In genomic region chr10:3785251-3785848, GRCh38 we compare ENCODE assay signal across 1 cellular context.
A peak's percentile ranks its signal among the peaks of the same experiment; 100 is the strongest.
TF ChIP-seq lines count a peak whose summit lies in the region.

No MANE protein-coding gene starts in this region.

TF ChIP-seq in HepG2, 621 proteins besides CTCF, POLR2A, EP300 and RAD21 (continued from another document and continues in another):
- TF ChIP-seq HNRNPK (IDR thresholded peaks at IDR 0.05; ENCODE audit: low read depth, low read length, poor library complexity, severe bottlenecking) (peak; percentile 92), ARNT (IDR thresholded peaks at IDR 0.05) (no peak), ZNF180 (CRISPR knock-in tag; IDR thresholded peaks at IDR 0.05; ENCODE audit: borderline replicate concordance, low read depth) (no peak), KDM3A (CRISPR knock-in tag; IDR thresholded peaks at IDR 0.05; ENCODE audit: low read depth) (0 out of 2 replicates have a peak, but pooled peaks have one; percentile 6), PAF1 (CRISPR knock-in tag; IDR thresholded peaks at IDR 0.05) (no peak), LCORL (IDR thresholded peaks at IDR 0.05) (no peak), LCORL (CRISPR knock-in tag; IDR thresholded peaks at IDR 0.05) (no peak), ZNF367 (CRISPR knock-in tag; IDR thresholded peaks at IDR 0.05; ENCODE audit: borderline replicate concordance) (peak; percentile 61; the same call in 1 of the 2 replicates), THAP11 (CRISPR knock-in tag; IDR thresholded peaks at IDR 0.05) (peak; percentile 50), KDM1A (CRISPR knock-in tag; IDR thresholded peaks at IDR 0.05) (no peak), TARDBP (CRISPR knock-in tag; IDR thresholded peaks at IDR 0.05) (0 out of 2 replicates have a peak, but pooled peaks have one; percentile 12), ZNF10 (CRISPR knock-in tag; IDR thresholded peaks at IDR 0.05; ENCODE audit: borderline replicate concordance, low read depth) (no peak), ZNF331 (CRISPR knock-in tag; IDR thresholded peaks at IDR 0.05) (0 out of 2 replicates have a peak, but pooled peaks have one; percentile 11), NAIF1 (CRISPR knock-in tag; IDR thresholded peaks at IDR 0.05; ENCODE audit: borderline replicate concordance) (no peak; the same call in 1 of the 2 replicates), ATF2 (CRISPR knock-in tag; IDR thresholded peaks at IDR 0.05) (peak; percentile 100), ZIK1 (CRISPR knock-in tag; IDR thresholded peaks at IDR 0.05; ENCODE audit: borderline replicate concordance, low read depth) (no peak), JUN (CRISPR knock-in tag; IDR thresholded peaks at IDR 0.05) (peak; percentile 58; the same call in 1 of the 2 replicates), RBFOX2 (IDR thresholded peaks at IDR 0.05; ENCODE audit: low read depth, low read length) (peak; percentile 99), PTBP1 (IDR thresholded peaks at IDR 0.05; ENCODE audit: low read depth, low read length, poor library complexity, severe bottlenecking) (no peak), ZNF230 (CRISPR knock-in tag; IDR thresholded peaks at IDR 0.05) (peak; percentile 68), SOX13 (IDR thresholded peaks at IDR 0.05) (no peak), SOX13 (CRISPR knock-in tag; conservative IDR thresholded peaks at IDR 0.05 in 1 of 2, IDR thresholded peaks at IDR 0.05 in 1 of 2) (peak in 1 of 2 experiments; percentile 32; a peak in 2 of 4 replicates), CREB3 (CRISPR knock-in tag; IDR thresholded peaks at IDR 0.05) (0 out of 2 replicates have a peak, but pooled peaks have one; percentile 35), FLYWCH1 (CRISPR knock-in tag; IDR thresholded peaks at IDR 0.05) (no peak), POLR2AphosphoS5 (IDR thresholded peaks at IDR 0.05; ENCODE audit: low read depth, low read length) (peak; percentile 86), E2F2 (CRISPR knock-in tag; IDR thresholded peaks at IDR 0.05; ENCODE audit: borderline replicate concordance) (peak; percentile 77; the same call in 1 of the 2 replicates), ZNF713 (CRISPR knock-in tag; IDR thresholded peaks at IDR 0.05) (peak; percentile 82; the same call in 1 of the 2 replicates), MEIS1 (CRISPR knock-in tag; IDR thresholded peaks at IDR 0.05; ENCODE audit: borderline replicate concordance) (0 out of 2 replicates have a peak, but pooled peaks have one; percentile 16), CEBPG (CRISPR knock-in tag; IDR thresholded peaks at IDR 0.05) (peak; percentile 5; the same call in 1 of the 2 replicates), ZBTB7A (CRISPR knock-in tag; IDR thresholded peaks at IDR 0.05) (0 out of 2 replicates have a peak, but pooled peaks have one; percentile 17), HOXA5 (CRISPR knock-in tag; IDR thresholded peaks at IDR 0.05) (peak; percentile 78), ETV5 (CRISPR knock-in tag; IDR thresholded peaks at IDR 0.05; ENCODE audit: borderline replicate concordance) (no peak; the same call in 1 of the 2 replicates), PHF21A (CRISPR knock-in tag; IDR thresholded peaks at IDR 0.05) (no peak), SP2 (CRISPR knock-in tag; IDR thresholded peaks at IDR 0.05) (peak; percentile 81), ZNF513 (CRISPR knock-in tag; conservative IDR thresholded peaks at IDR 0.05) (peak; percentile 7; the same call in 1 of the 2 replicates), ATF7-NPFF (CRISPR knock-in tag; IDR thresholded peaks at IDR 0.05; ENCODE audit: low read depth) (no peak), ZNF430 (CRISPR knock-in tag; IDR thresholded peaks at IDR 0.05) (peak; percentile 39; the same call in 1 of the 2 replicates), RFXANK (CRISPR knock-in tag; IDR thresholded peaks at IDR 0.05) (no peak), NR2C2 (CRISPR knock-in tag; IDR thresholded peaks at IDR 0.05; ENCODE audit: borderline replicate concordance) (peak; percentile 48), ZNF891 (CRISPR knock-in tag; IDR thresholded peaks at IDR 0.05) (0 out of 2 replicates have a peak, but pooled peaks have one; percentile 27), ZNF232 (CRISPR knock-in tag; IDR thresholded peaks at IDR 0.05; ENCODE audit: borderline replicate concordance) (no peak), PRDM4 (CRISPR knock-in tag; IDR thresholded peaks at IDR 0.05; ENCODE audit: borderline replicate concordance) (no peak), MAX (IDR thresholded peaks at IDR 0.05) (peak; percentile 55), ZKSCAN1 (IDR thresholded peaks at IDR 0.05; ENCODE audit: low read length) (peak; percentile 77), HINFP (CRISPR knock-in tag; IDR thresholded peaks at IDR 0.05; ENCODE audit: low read depth) (no peak), ZNF235 (CRISPR knock-in tag; IDR thresholded peaks at IDR 0.05; ENCODE audit: borderline replicate concordance) (peak; percentile 89), ZBTB3 (CRISPR knock-in tag; IDR thresholded peaks at IDR 0.05; ENCODE audit: borderline replicate concordance, low read depth) (0 out of 2 replicates have a peak, but pooled peaks have one; percentile 24), ZNF562 (CRISPR knock-in tag; IDR thresholded peaks at IDR 0.05; ENCODE audit: borderline replicate concordance) (no peak), CEBPB (IDR thresholded peaks at IDR 0.05; ENCODE audit: borderline replicate concordance, low read depth, low read length) (no peak), MTF2 (CRISPR knock-in tag; IDR thresholded peaks at IDR 0.05; ENCODE audit: borderline replicate concordance) (no peak), ZNF124 (CRISPR knock-in tag; IDR thresholded peaks at IDR 0.05) (peak; percentile 47; the same call in 1 of the 2 replicates), ZBTB7B (CRISPR knock-in tag; IDR thresholded peaks at IDR 0.05) (0 out of 2 replicates have a peak, but pooled peaks have one; percentile 22)
- TF ChIP-seq, protein P1, sequence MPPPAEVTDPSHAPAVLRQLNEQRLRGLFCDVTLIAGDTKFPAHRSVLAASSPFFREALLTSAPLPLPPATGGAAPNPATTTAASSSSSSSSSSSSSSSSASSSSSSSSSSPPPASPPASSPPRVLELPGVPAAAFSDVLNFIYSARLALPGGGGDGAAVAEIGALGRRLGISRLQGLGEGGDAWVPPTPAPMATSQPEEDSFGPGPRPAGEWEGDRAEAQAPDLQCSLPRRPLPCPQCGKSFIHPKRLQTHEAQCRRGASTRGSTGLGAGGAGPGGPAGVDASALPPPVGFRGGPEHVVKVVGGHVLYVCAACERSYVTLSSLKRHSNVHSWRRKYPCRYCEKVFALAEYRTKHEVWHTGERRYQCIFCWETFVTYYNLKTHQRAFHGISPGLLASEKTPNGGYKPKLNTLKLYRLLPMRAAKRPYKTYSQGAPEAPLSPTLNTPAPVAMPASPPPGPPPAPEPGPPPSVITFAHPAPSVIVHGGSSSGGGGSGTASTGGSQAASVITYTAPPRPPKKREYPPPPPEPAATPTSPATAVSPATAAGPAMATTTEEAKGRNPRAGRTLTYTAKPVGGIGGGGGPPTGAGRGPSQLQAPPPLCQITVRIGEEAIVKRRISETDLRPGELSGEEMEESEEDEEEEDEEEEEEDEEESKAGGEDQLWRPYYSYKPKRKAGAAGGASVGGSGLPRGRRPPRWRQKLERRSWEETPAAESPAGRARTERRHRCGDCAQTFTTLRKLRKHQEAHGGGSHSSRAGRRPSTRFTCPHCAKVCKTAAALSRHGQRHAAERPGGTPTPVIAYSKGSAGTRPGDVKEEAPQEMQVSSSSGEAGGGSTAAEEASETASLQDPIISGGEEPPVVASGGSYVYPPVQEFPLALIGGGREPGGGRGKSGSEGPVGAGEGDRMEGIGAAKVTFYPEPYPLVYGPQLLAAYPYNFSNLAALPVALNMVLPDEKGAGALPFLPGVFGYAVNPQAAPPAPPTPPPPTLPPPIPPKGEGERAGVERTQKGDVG (CRISPR knock-in tag; IDR thresholded peaks at IDR 0.05; ENCODE audit: borderline replicate concordance) = no peak
- TF ChIP-seq, protein P2, sequence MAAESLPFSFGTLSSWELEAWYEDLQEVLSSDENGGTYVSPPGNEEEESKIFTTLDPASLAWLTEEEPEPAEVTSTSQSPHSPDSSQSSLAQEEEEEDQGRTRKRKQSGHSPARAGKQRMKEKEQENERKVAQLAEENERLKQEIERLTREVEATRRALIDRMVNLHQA (CRISPR knock-in tag; IDR thresholded peaks at IDR 0.05) = no peak
- TF ChIP-seq, protein P3, sequence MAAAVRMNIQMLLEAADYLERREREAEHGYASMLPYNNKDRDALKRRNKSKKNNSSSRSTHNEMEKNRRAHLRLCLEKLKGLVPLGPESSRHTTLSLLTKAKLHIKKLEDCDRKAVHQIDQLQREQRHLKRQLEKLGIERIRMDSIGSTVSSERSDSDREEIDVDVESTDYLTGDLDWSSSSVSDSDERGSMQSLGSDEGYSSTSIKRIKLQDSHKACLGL (CRISPR knock-in tag; IDR thresholded peaks at IDR 0.05) = peak; percentile 22; the same call in 1 of the 2 replicates
- TF ChIP-seq, protein P4, sequence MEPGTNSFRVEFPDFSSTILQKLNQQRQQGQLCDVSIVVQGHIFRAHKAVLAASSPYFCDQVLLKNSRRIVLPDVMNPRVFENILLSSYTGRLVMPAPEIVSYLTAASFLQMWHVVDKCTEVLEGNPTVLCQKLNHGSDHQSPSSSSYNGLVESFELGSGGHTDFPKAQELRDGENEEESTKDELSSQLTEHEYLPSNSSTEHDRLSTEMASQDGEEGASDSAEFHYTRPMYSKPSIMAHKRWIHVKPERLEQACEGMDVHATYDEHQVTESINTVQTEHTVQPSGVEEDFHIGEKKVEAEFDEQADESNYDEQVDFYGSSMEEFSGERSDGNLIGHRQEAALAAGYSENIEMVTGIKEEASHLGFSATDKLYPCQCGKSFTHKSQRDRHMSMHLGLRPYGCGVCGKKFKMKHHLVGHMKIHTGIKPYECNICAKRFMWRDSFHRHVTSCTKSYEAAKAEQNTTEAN (CRISPR knock-in tag; conservative IDR thresholded peaks at IDR 0.05) = 0 out of 2 replicates have a peak, but pooled peaks have one; percentile 54
